Comparison of ENCODE assay signal across 19 cellular contexts in genomic region chr6:85490516-85491248, GRCh38. TPM values are rescaled to one million over a fixed set of nuclear protein-coding genes. Genes with fewer than 3 reads are reported as not detected.
DNase-seq lines count a peak whose midpoint lies in the region; ATAC-seq and TF ChIP-seq lines count a peak whose summit lies in the region.
"Had no signal": no experiment of that assay in that cellular context is flagged by ENCODE, and none has a peak within 500 bp of the region (broad histone marks: within the 10 kb centered on the region; RNA-seq: fewer than 3 reads in every experiment).

No MANE protein-coding gene starts in this region.

- H3K36me3 Mint-ChIP-seq in MCF 10A (ENCODE audit: insufficient read depth, unreplicated experiment): peaks cover 8% of the 10 kb centered on the region
- peaks cover 29% of the 10 kb centered on the region for H3K36me3 Mint-ChIP-seq in stimulated activated memory B cell treated with anti-CD40 and anti-IgM and Interleukin-4, amounts not matched to agents 10 μg/mL and 1 μg/mL and 100 μg/mL, for 72 hours

- H3K4me3 Mint-ChIP-seq in MCF 10A (ENCODE audit: unreplicated experiment): no peak overlapping the region
- no peak overlapping the region for H3K4me3 Mint-ChIP-seq in stimulated activated memory B cell treated with anti-CD40 and anti-IgM and Interleukin-4, amounts not matched to agents 10 μg/mL and 1 μg/mL and 100 μg/mL, for 72 hours
- H3K4me3 Mint-ChIP-seq: activated CD8-positive, alpha-beta T cell treated with anti-CD3 and anti-CD28 coated beads, Interleukin-2, amount 10 ng/mL, durations not matched to agents 7 days and 5 days; activated naive CD8-positive, alpha-beta T cell; CD8-positive, alpha-beta memory T cell; IgD-negative memory B cell; T-helper 2 cell treated with Interferon-gamma antibody and Interleukin-4, amounts not matched to agents 5 μg/mL and 100 μg/mL, for 36 hours had no signal

- H3K27ac Mint-ChIP-seq in MCF 10A (ENCODE audit: low read depth, unreplicated experiment): no peak overlapping the region
- no peak overlapping the region for H3K27ac Mint-ChIP-seq in stimulated activated memory B cell treated with anti-CD40 and anti-IgM and Interleukin-4, amounts not matched to agents 10 μg/mL and 1 μg/mL and 100 μg/mL, for 72 hours
- H3K27ac Mint-ChIP-seq: activated CD8-positive, alpha-beta T cell treated with anti-CD3 and anti-CD28 coated beads, Interleukin-2, amount 10 ng/mL, durations not matched to agents 7 days and 5 days; activated naive CD8-positive, alpha-beta T cell; IgD-negative memory B cell; T-helper 2 cell treated with Interferon-gamma antibody and Interleukin-4, amounts not matched to agents 5 μg/mL and 100 μg/mL, for 36 hours had no signal

- BruUV-seq in MCF 10A (replicated peaks; lab: Mats Ljungman, UMichigan): no TSS peak

- POLR2A ChIA-PET in MCF 10A (lab: Yijun Ruan, JAX): no interaction called here

- no peaks in the 10 kb centered on the region for H3K27me3 Mint-ChIP-seq in MCF 10A (ENCODE audit: insufficient read depth, unreplicated experiment)
- no peaks in the 10 kb centered on the region for H3K27me3 Mint-ChIP-seq in stimulated activated memory B cell treated with anti-CD40 and anti-IgM and Interleukin-4, amounts not matched to agents 10 μg/mL and 1 μg/mL and 100 μg/mL, for 72 hours
- H3K27me3 Mint-ChIP-seq: activated naive CD8-positive, alpha-beta T cell; CD8-positive, alpha-beta memory T cell; IgD-negative memory B cell had no signal

- peaks cover 23% of the 10 kb centered on the region for H3K4me1 Mint-ChIP-seq in MCF 10A (ENCODE audit: insufficient read depth, unreplicated experiment)
- no peaks in the 10 kb centered on the region for H3K4me1 Mint-ChIP-seq in stimulated activated memory B cell treated with anti-CD40 and anti-IgM and Interleukin-4, amounts not matched to agents 10 μg/mL and 1 μg/mL and 100 μg/mL, for 72 hours
- H3K4me1 Mint-ChIP-seq: CD8-positive, alpha-beta memory T cell; IgD-negative memory B cell had no signal

- DNase-seq in EL: peak; percentile 63
- peak; percentile 92 for DNase-seq in M059J (ENCODE audit: low read depth)
- DNase-seq in MCF 10A (ENCODE audit: unreplicated experiment): peak; percentile 60
- DNase-seq in kidney glomerular epithelial cell (lab: John Stamatoyannopoulos, UW): peak; percentile 10
- DNase-seq in foreskin melanocyte: no peak
- no peak for DNase-seq in OCI-M2 (lab: John Stamatoyannopoulos, UW; ENCODE audit: unreplicated experiment)
- DNase-seq: activated CD4-positive, CD25-positive, alpha-beta regulatory T cell; activated CD8-positive, alpha-beta T cell treated with anti-CD3 and anti-CD28 coated beads, Interleukin-2, amount 10 ng/mL, durations not matched to agents 7 days and 5 days; CD8-positive, alpha-beta memory T cell; effector CD8-positive, alpha-beta T cell; left lung; NCI-H1092; pancreas; stimulated activated CD4-positive, alpha-beta T cell treated with anti-CD3 and anti-CD28 coated beads, Interleukin-4, amount 100 ng/mL, for 1 hour had no signal

- no peak for TF ChIP-seq CTCF in MCF 10A (IDR thresholded peaks at IDR 0.05; ENCODE audit: unreplicated experiment)

- ATAC-seq in HG03045 (IDR thresholded peaks at IDR 0.05; ENCODE audit: unreplicated experiment): no peak
- no peak for ATAC-seq in stimulated activated memory B cell treated with anti-CD40 and anti-IgM and Interleukin-4, amounts not matched to agents 10 μg/mL and 1 μg/mL and 100 μg/mL, for 72 hours
- ATAC-seq: activated CD8-positive, alpha-beta T cell treated with anti-CD3 and anti-CD28 coated beads, Interleukin-2, amount 10 ng/mL, durations not matched to agents 7 days and 5 days; left lung; pancreas had no signal

- CTCF ChIA-PET in MCF 10A (lab: Yijun Ruan, JAX): interaction anchor here (0.6 to 5.2 kb wide), 5 partner anchors 7 to 136 kb away, joined by 3 to 78 read pairs (median 8); no protein-coding TSS in a partner anchor

- no peaks in the 10 kb centered on the region for H3K9me3 Mint-ChIP-seq in MCF 10A (ENCODE audit: unreplicated experiment)
- no peaks in the 10 kb centered on the region for H3K9me3 Mint-ChIP-seq in stimulated activated memory B cell treated with anti-CD40 and anti-IgM and Interleukin-4, amounts not matched to agents 10 μg/mL and 1 μg/mL and 100 μg/mL, for 72 hours
- H3K9me3 Mint-ChIP-seq: CD8-positive, alpha-beta memory T cell; IgD-negative memory B cell; T-helper 2 cell treated with Interferon-gamma antibody and Interleukin-4, amounts not matched to agents 5 μg/mL and 100 μg/mL, for 36 hours had no signal

- intact Hi-C loops in MCF 10A (cut with micrococcal nuclease): no loop called here

RNA-seq across cellular contexts. Expression of gene NT5E, which starts 40.8 kb away (rescaled TPM):
- total RNA-seq in M059J (2014; rRNA removed; shearing (Covaris generic)): 171 and 207 TPM in 2 replicates
- 112 and 121 TPM in 2 replicates for total RNA-seq in MCF 10A (2022)

Comparison
In these comparisons a context has a peak if more than half of its experiments do, and no peak if none do; other contexts are left out.
1. DNase-seq: peak in EL (single experiment), M059J (single experiment), MCF 10A (single experiment) and kidney glomerular epithelial cell (single experiment); none in foreskin melanocyte (single experiment) and OCI-M2 (single experiment).